ENCODE assay signal across 20 cellular contexts in genomic region chr9:98236881-98237487, GRCh38.
"Had no signal": no experiment of that assay in that cellular context is flagged by ENCODE, and none has a peak within 500 bp of the region (broad histone marks: within the 10 kb centered on the region; RNA-seq: fewer than 3 reads in every experiment).

No MANE protein-coding gene starts in this region.

- H3K9me3 Mint-ChIP-seq: activated naive CD4-positive, alpha-beta T cell treated with anti-CD3 and anti-CD28 coated beads for 36 hours; activated naive CD8-positive, alpha-beta T cell treated with anti-CD3 and anti-CD28 coated beads, Interleukin-2, amount 50 U/mL, for 24 hours; activated T-helper 2 cell treated with anti-CD3 and anti-CD28 coated beads, Interferon-gamma antibody, Interleukin-2, Interleukin-4, amounts not matched to agents 10 μg/mL and 5 μg/mL and 100 μg/mL, durations not matched to agents 14 hours and 24 hours and 36 hours; natural killer cell treated with Interleukin-12 subunit alpha and Interleukin-12 subunit beta and Interleukin-15 and Interleukin-18, amount 100 ng/mL, for 72 hours had no signal

- H3K36me3 ChIP-seq: breast epithelium had no signal

- H3K27me3 Mint-ChIP-seq: activated naive CD8-positive, alpha-beta T cell treated with anti-CD3 and anti-CD28 coated beads, Interleukin-2, amount 50 U/mL, for 24 hours; natural killer cell treated with Interleukin-12 subunit alpha and Interleukin-12 subunit beta and Interleukin-15 and Interleukin-18, amount 100 ng/mL, for 72 hours; progenitor cell of endocrine pancreas had no signal

- H3K27ac ChIP-seq: ascending aorta, breast epithelium, gastroesophageal sphincter, heart right ventricle, left ventricle myocardium inferior, stomach, testis had no signal

- H3K4me3 ChIP-seq: ascending aorta, breast epithelium, gastroesophageal sphincter, heart right ventricle, left ventricle myocardium inferior, spleen, stomach, testis had no signal

- H3K27me3 ChIP-seq: ascending aorta, breast epithelium, gastroesophageal sphincter, heart right ventricle, spleen, stomach, testis had no signal

- H3K4me3 Mint-ChIP-seq: activated naive CD4-positive, alpha-beta T cell treated with anti-CD3 and anti-CD28 coated beads for 36 hours; activated naive CD8-positive, alpha-beta T cell treated with anti-CD3 and anti-CD28 coated beads, Interleukin-2, amount 50 U/mL, for 24 hours; natural killer cell treated with Interleukin-12 subunit alpha and Interleukin-12 subunit beta and Interleukin-15 and Interleukin-18, amount 100 ng/mL, for 72 hours had no signal

- ATAC-seq: activated naive CD8-positive, alpha-beta T cell treated with anti-CD3 and anti-CD28 coated beads, Interleukin-2, amount 50 U/mL, for 24 hours; gastroesophageal sphincter; heart right ventricle; natural killer cell treated with Interleukin-12 subunit alpha and Interleukin-12 subunit beta and Interleukin-15 and Interleukin-18, amount 100 ng/mL, for 72 hours; right cardiac atrium had no signal

- H3K36me3 Mint-ChIP-seq: natural killer cell treated with Interleukin-12 subunit alpha and Interleukin-12 subunit beta and Interleukin-15 and Interleukin-18, amount 100 ng/mL, for 72 hours had no signal

- H3K4me1 ChIP-seq: ascending aorta, breast epithelium, gastroesophageal sphincter, left ventricle myocardium inferior, testis had no signal

- DNase-seq: activated CD4-positive, CD25-positive, alpha-beta regulatory T cell treated with anti-CD3 and anti-CD28 coated beads, Interleukin-2, amount 50 U/mL, for 72 hours; activated naive CD4-positive, alpha-beta T cell treated with anti-CD3 and anti-CD28 coated beads for 36 hours; activated naive CD8-positive, alpha-beta T cell treated with anti-CD3 and anti-CD28 coated beads, Interleukin-2, amount 50 U/mL, for 24 hours; heart right ventricle; islet precursor cell; left ventricle myocardium inferior; mesendoderm; occipital lobe; right cardiac atrium; spleen; stomach; T-helper 1 cell; T1000; testis had no signal

- H3K4me1 Mint-ChIP-seq: activated naive CD8-positive, alpha-beta T cell treated with anti-CD3 and anti-CD28 coated beads, Interleukin-2, amount 50 U/mL, for 24 hours had no signal

- H3K9me3 ChIP-seq: ascending aorta, breast epithelium, gastroesophageal sphincter, heart right ventricle, left ventricle myocardium inferior, spleen, stomach, testis had no signal

- H3K27ac Mint-ChIP-seq: activated naive CD4-positive, alpha-beta T cell treated with anti-CD3 and anti-CD28 coated beads for 36 hours; activated naive CD8-positive, alpha-beta T cell treated with anti-CD3 and anti-CD28 coated beads, Interleukin-2, amount 50 U/mL, for 24 hours; activated T-helper 2 cell treated with anti-CD3 and anti-CD28 coated beads, Interferon-gamma antibody, Interleukin-2, Interleukin-4, amounts not matched to agents 10 μg/mL and 5 μg/mL and 100 μg/mL, durations not matched to agents 14 hours and 24 hours and 36 hours; natural killer cell treated with Interleukin-12 subunit alpha and Interleukin-12 subunit beta and Interleukin-15 and Interleukin-18, amount 100 ng/mL, for 72 hours; progenitor cell of endocrine pancreas had no signal
